ENCODE assay signal across 8 cellular contexts in the genomic region with DNA sequence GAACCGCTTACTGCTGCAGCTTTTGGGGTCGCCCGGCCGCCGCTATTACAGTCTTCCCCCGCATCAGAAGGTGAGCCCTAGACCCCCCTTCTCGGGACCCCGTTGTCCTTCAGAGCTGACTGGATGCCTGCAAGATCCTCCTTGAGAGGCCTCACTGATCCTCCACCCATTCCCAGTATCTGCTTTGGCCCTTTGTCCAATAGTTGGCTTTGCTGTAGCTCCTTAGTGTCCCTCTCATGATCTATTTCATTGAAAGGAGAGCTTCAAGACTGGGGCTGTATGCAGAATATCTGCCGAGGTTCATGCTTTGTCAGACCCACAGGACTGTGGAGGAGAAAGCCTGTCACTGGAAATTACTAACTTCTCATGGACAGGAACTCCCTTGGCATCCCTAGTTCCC. TPM values are rescaled to one million over a fixed set of nuclear protein-coding genes. Genes with fewer than 3 reads are reported as not detected.
DNase-seq lines count a peak whose midpoint lies in the region; ATAC-seq and TF ChIP-seq lines count a peak whose summit lies in the region.

No MANE protein-coding gene starts in this region.

- H3K23ac ChIP-seq in mesenchymal stem cell (ENCODE audit: low read length in 2 of 2): peak overlapping the region in 1 of 2 experiments; percentile 97

- no peak overlapping the region for H2AK5ac ChIP-seq in mesenchymal stem cell (ENCODE audit: low read length, severe bottlenecking)

- H3K4me3 ChIP-seq in AG10803 (ENCODE audit: low read length) (peak overlapping the region; percentile 92), OCI-LY3 (ENCODE audit: low read length) (peak overlapping the region; percentile 98), ectodermal cell (ENCODE audit: insufficient read depth, low read depth, low read length) (peak overlapping the region; percentile 98), mesenchymal stem cell (ENCODE audit: insufficient read depth in 1 of 2, low read depth in 1 of 2, low read length in 2 of 2) (peak overlapping the region; percentile 97 to 98), vagina (peak overlapping the region; percentile 64 to 80)

- H3K14ac ChIP-seq in mesenchymal stem cell (ENCODE audit: low read length in 2 of 2): peak overlapping the region in 1 of 2 experiments; percentile 94

- peak overlapping the region; percentile 96 to 97 for H3K4ac ChIP-seq in mesenchymal stem cell (ENCODE audit: low read depth in 1 of 2, low read length in 2 of 2)

- H3K18ac ChIP-seq in mesenchymal stem cell (ENCODE audit: low read depth in 1 of 2, low read length in 2 of 2): peak overlapping the region; percentile 40 to 97

- H3K4me2 ChIP-seq in OCI-LY3 (ENCODE audit: low read length) (peak overlapping the region; percentile 95), mesenchymal stem cell (ENCODE audit: low read length, poor library complexity, severe bottlenecking) (peak overlapping the region; percentile 70)

- H3K9me3 ChIP-seq in OCI-LY3 (ENCODE audit: insufficient read depth, low read length) (no peaks in the 10 kb centered on the region), ectodermal cell (ENCODE audit: control insufficient read depth, low read length) (no peaks in the 10 kb centered on the region), mesenchymal stem cell (ENCODE audit: control insufficient read depth, low read length) (no peaks in the 10 kb centered on the region), vagina (no peaks in the 10 kb centered on the region)

- H3K9ac ChIP-seq in OCI-LY3 (ENCODE audit: low read length): peak overlapping the region; percentile 80
- H3K9ac ChIP-seq in mesenchymal stem cell (ENCODE audit: low read length): peak overlapping the region; percentile 92

- TF ChIP-seq CTCF in AG10803 (conservative IDR thresholded peaks at IDR 0.05; ENCODE audit: low read length) (no peak), OCI-LY3 (IDR thresholded peaks at IDR 0.05; ENCODE audit: low read depth, low read length) (no peak), vagina (IDR thresholded peaks at IDR 0.05) (no peak)

- peaks cover 37% of the 10 kb centered on the region for H3K79me2 ChIP-seq in OCI-LY3 (ENCODE audit: low read length)

- H3K27ac ChIP-seq in OCI-LY3 (ENCODE audit: low read length) (peak overlapping the region; percentile 98), ectodermal cell (ENCODE audit: insufficient read depth, low read depth, low read length, poor library complexity, severe bottlenecking) (peak overlapping the region; percentile 16), mesenchymal stem cell (ENCODE audit: low read length, poor library complexity, severe bottlenecking) (peak overlapping the region; percentile 40), vagina (peak overlapping the region; percentile 87)

- peaks cover 21% of the 10 kb centered on the region for H3K79me1 ChIP-seq in mesenchymal stem cell (replicated peaks; ENCODE audit: low read length, poor library complexity, severe bottlenecking)

- peaks cover 26% of the 10 kb centered on the region for H3K4me1 ChIP-seq in OCI-LY3 (ENCODE audit: low read length)
- peaks cover 5% of the 10 kb centered on the region for H3K4me1 ChIP-seq in ectodermal cell (ENCODE audit: control insufficient read depth, insufficient read depth, low read length)
- peaks cover 2% of the 10 kb centered on the region for H3K4me1 ChIP-seq in mesenchymal stem cell (ENCODE audit: control insufficient read depth, insufficient read depth, low read depth, low read length)
- H3K4me1 ChIP-seq in vagina: peaks cover 16% of the 10 kb centered on the region

- WGBS in ectodermal cell, 2 experiments: 0 to 1% methylated on average over 9 of the region's 9 CpGs
- WGBS in mesenchymal stem cell: 1% methylated on average over 9 of the region's 9 CpGs

- H2BK5ac ChIP-seq in mesenchymal stem cell (ENCODE audit: low read depth, low read length, poor library complexity, severe bottlenecking): no peak overlapping the region

- peak overlapping the region; percentile 12; the same call in 1 of the 2 replicates for H2AFZ ChIP-seq in OCI-LY3 (ENCODE audit: low read depth, low read length)
- H2AFZ ChIP-seq in mesenchymal stem cell (ENCODE audit: low read depth, low read length): peak overlapping the region; percentile 97

- H4K8ac ChIP-seq in mesenchymal stem cell (ENCODE audit: low read length): peak overlapping the region; percentile 85

- peak overlapping the region; percentile 81 for H2BK120ac ChIP-seq in mesenchymal stem cell (ENCODE audit: low read depth, low read length)

- peak; percentile 17 for DNase-seq in AG10803 (ENCODE audit: low read depth)
- peak; percentile 62 for DNase-seq in mesenchymal stem cell
- no peak for DNase-seq in vagina (ENCODE audit: extremely low spot score in 2 of 2)
- DNase-seq in SHP77 (lab: John Stamatoyannopoulos, UW): no peak
- DNase-seq in activated CD8-positive, alpha-beta memory T cell treated with anti-CD3 and anti-CD28 coated beads, Interleukin-2, amount 50 U/mL, for 4 hours: no peak

- H2BK12ac ChIP-seq in mesenchymal stem cell (ENCODE audit: low read length in 2 of 2): peak overlapping the region; percentile 23 to 64

- H3K36me3 ChIP-seq in OCI-LY3 (replicated peaks; ENCODE audit: low read depth, low read length) (peaks cover 45% of the 10 kb centered on the region), ectodermal cell (ENCODE audit: control insufficient read depth, insufficient read depth, low read length) (peaks cover 22% of the 10 kb centered on the region), mesenchymal stem cell (ENCODE audit: control insufficient read depth in 1 of 2, insufficient read depth in 2 of 2, low read depth in 1 of 2, low read length in 2 of 2) (peaks cover 15 to 42% of the 10 kb centered on the region in 2 experiments), vagina (peaks cover 0 to 29% of the 10 kb centered on the region in 2 donors)

- no peaks in the 10 kb centered on the region for H4K20me1 ChIP-seq in OCI-LY3 (ENCODE audit: insufficient read depth, low read length)

- intact Hi-C loops in vagina (cut with DNase I): no loop called here

- H3K27me3 ChIP-seq in OCI-LY3 (ENCODE audit: low read depth, low read length) (no peaks in the 10 kb centered on the region), ectodermal cell (ENCODE audit: control insufficient read depth, insufficient read depth, low read length, poor library complexity, severe bottlenecking) (no peaks in the 10 kb centered on the region), mesenchymal stem cell (ENCODE audit: control insufficient read depth in 1 of 2, insufficient read depth in 1 of 2, low read length in 2 of 2) (no peaks in the 10 kb centered on the region), vagina (no peaks in the 10 kb centered on the region)

- ATAC-seq in GM18909 (IDR thresholded peaks at IDR 0.05; ENCODE audit: poor library complexity, unreplicated experiment): peak; percentile 1

- H4K91ac ChIP-seq in mesenchymal stem cell (ENCODE audit: low read length): peak overlapping the region; percentile 86

- H2BK15ac ChIP-seq in mesenchymal stem cell (ENCODE audit: low read depth, poor library complexity, severe bottlenecking): peak overlapping the region; percentile 44

- no peak for TF ChIP-seq POLR2A in vagina (IDR thresholded peaks at IDR 0.05)

RNA-seq across cellular contexts. Expression of a gene that starts 0.5 kb away (rescaled TPM):
- 56.8 TPM for polyA plus RNA-seq in ectodermal cell (2013, experiment 1 of 4)
- polyA plus RNA-seq in ectodermal cell (2013, experiment 2 of 4): 59.9 TPM
- 40.6 TPM for polyA plus RNA-seq in ectodermal cell (2013, experiment 3 of 4)
- polyA plus RNA-seq in ectodermal cell (2013, experiment 4 of 4): 42.1 TPM
- 25.9 TPM for polyA plus RNA-seq in mesenchymal stem cell (2013, experiment 1 of 2)
- 25.7 TPM for polyA plus RNA-seq in mesenchymal stem cell (2013, experiment 2 of 2)
- 19.4 TPM for total RNA-seq in vagina

RNA-seq across cellular contexts. Expression of a gene that starts 48.1 kb away (rescaled TPM):
- polyA plus RNA-seq in ectodermal cell (2013, experiment 1 of 4): 6.3 TPM
- polyA plus RNA-seq in ectodermal cell (2013, experiment 2 of 4): 5.9 TPM
- polyA plus RNA-seq in ectodermal cell (2013, experiment 3 of 4): 4.7 TPM
- polyA plus RNA-seq in ectodermal cell (2013, experiment 4 of 4): 4.7 TPM
- 1.1 TPM for polyA plus RNA-seq in mesenchymal stem cell (2013, experiment 1 of 2)
- 1.9 TPM for polyA plus RNA-seq in mesenchymal stem cell (2013, experiment 2 of 2)
- 1.5 TPM for total RNA-seq in vagina

RNA-seq across cellular contexts. Expression of a gene that starts 48.4 kb away (rescaled TPM):
- 34.8 TPM for polyA plus RNA-seq in ectodermal cell (2013, experiment 1 of 4)
- 40.2 TPM for polyA plus RNA-seq in ectodermal cell (2013, experiment 2 of 4)
- 24.7 TPM for polyA plus RNA-seq in ectodermal cell (2013, experiment 3 of 4)
- 30.8 TPM for polyA plus RNA-seq in ectodermal cell (2013, experiment 4 of 4)
- 51.1 TPM for polyA plus RNA-seq in mesenchymal stem cell (2013, experiment 1 of 2)
- polyA plus RNA-seq in mesenchymal stem cell (2013, experiment 2 of 2): 52.5 TPM
- total RNA-seq in vagina: 11.8 TPM

Comparison
In these comparisons a context has a peak if more than half of its experiments do, and no peak if none do; other contexts are left out.
1. DNase-seq: peak in AG10803 (single experiment) and mesenchymal stem cell (single experiment); none in vagina (0 of 2), SHP77 (0 of 2) and activated CD8-positive, alpha-beta memory T cell treated with anti-CD3 and anti-CD28 coated beads, Interleukin-2, amount 50 U/mL, for 4 hours (single experiment).
2. H3K27ac ChIP-seq: peak in every context shown above with its lines; median percentile 98 in OCI-LY3; 87 in vagina; 40 in mesenchymal stem cell; 16 in ectodermal cell.
3. Peak in every context shown above with its lines, with median percentiles within 50 percentile points of each other: H3K4me3 ChIP-seq.